1 cellular context compared by ENCODE assay signal in genomic region chr21:45410151-45410864, GRCh38.
TF ChIP-seq lines count a peak whose summit lies in the region.

No MANE protein-coding gene starts in this region.

TF ChIP-seq in HepG2, 621 proteins besides CTCF, POLR2A, EP300 and RAD21 (continued from another document and continues in another):
- peak; percentile 86 for TF ChIP-seq POLR2AphosphoS5 (IDR thresholded peaks at IDR 0.05; ENCODE audit: low read depth, low read length)
- no peak for TF ChIP-seq TFE3 (CRISPR knock-in tag; IDR thresholded peaks at IDR 0.05)
- TF ChIP-seq ZNF589 (CRISPR knock-in tag; conservative IDR thresholded peaks at IDR 0.05): no peak; the same call in 1 of the 2 replicates
- TF ChIP-seq ZNF503 (CRISPR knock-in tag; IDR thresholded peaks at IDR 0.05): 0 out of 2 replicates have a peak, but pooled peaks have one; percentile 30
- no peak for TF ChIP-seq ATRX (CRISPR knock-in tag; IDR thresholded peaks at IDR 0.05; ENCODE audit: borderline replicate concordance)
- TF ChIP-seq ARHGAP35 (CRISPR knock-in tag; IDR thresholded peaks at IDR 0.05; ENCODE audit: borderline replicate concordance): no peak
- no peak for TF ChIP-seq ZNF678 (CRISPR knock-in tag; IDR thresholded peaks at IDR 0.05)
- peak; percentile 60; the same call in 1 of the 2 replicates for TF ChIP-seq ESRRA (CRISPR knock-in tag; IDR thresholded peaks at IDR 0.05; ENCODE audit: low read depth)
- no peak for TF ChIP-seq SMAD9 (CRISPR knock-in tag; IDR thresholded peaks at IDR 0.05)
- TF ChIP-seq E2F5 (CRISPR knock-in tag; conservative IDR thresholded peaks at IDR 0.05): no peak
- TF ChIP-seq IRX3 (CRISPR knock-in tag; IDR thresholded peaks at IDR 0.05; ENCODE audit: borderline replicate concordance, low read depth): no peak
- no peak for TF ChIP-seq JUN (CRISPR knock-in tag; IDR thresholded peaks at IDR 0.05)
- 0 out of 2 replicates have a peak, but pooled peaks have one; percentile 13 for TF ChIP-seq GZF1 (CRISPR knock-in tag; IDR thresholded peaks at IDR 0.05)
- TF ChIP-seq ZNF652 (CRISPR knock-in tag; IDR thresholded peaks at IDR 0.05; ENCODE audit: borderline replicate concordance, low read depth): no peak
- no peak for TF ChIP-seq PLSCR1 (CRISPR knock-in tag; IDR thresholded peaks at IDR 0.05; ENCODE audit: borderline replicate concordance)
- TF ChIP-seq ZNF740 (CRISPR knock-in tag; IDR thresholded peaks at IDR 0.05): no peak; the same call in 1 of the 2 replicates
- TF ChIP-seq AFF4 (CRISPR knock-in tag; IDR thresholded peaks at IDR 0.05): no peak
- TF ChIP-seq ARID4A (CRISPR knock-in tag; IDR thresholded peaks at IDR 0.05; ENCODE audit: borderline replicate concordance): peak; percentile 68
- TF ChIP-seq ZNF10 (CRISPR knock-in tag; IDR thresholded peaks at IDR 0.05; ENCODE audit: borderline replicate concordance, low read depth): no peak
- TF ChIP-seq BRCA1 (CRISPR knock-in tag; IDR thresholded peaks at IDR 0.05): no peak
- TF ChIP-seq BATF2 (CRISPR knock-in tag; IDR thresholded peaks at IDR 0.05): no peak
- TF ChIP-seq MEIS2 (CRISPR knock-in tag; IDR thresholded peaks at IDR 0.05): no peak
- no peak for TF ChIP-seq CBFB (CRISPR knock-in tag; IDR thresholded peaks at IDR 0.05)
- TF ChIP-seq YEATS2 (CRISPR knock-in tag; IDR thresholded peaks at IDR 0.05; ENCODE audit: borderline replicate concordance): no peak
- TF ChIP-seq EHMT2 (IDR thresholded peaks at IDR 0.05; ENCODE audit: borderline replicate concordance, low read depth, low read length): no peak
- TF ChIP-seq HNRNPK (IDR thresholded peaks at IDR 0.05; ENCODE audit: low read depth, low read length, poor library complexity, severe bottlenecking): no peak
- TF ChIP-seq ZNF337 (CRISPR knock-in tag; IDR thresholded peaks at IDR 0.05; ENCODE audit: borderline replicate concordance, low read depth): no peak
- TF ChIP-seq HNRNPLL (IDR thresholded peaks at IDR 0.05; ENCODE audit: low read depth, low read length, poor library complexity, severe bottlenecking): no peak
- TF ChIP-seq NR2F1 (CRISPR knock-in tag; IDR thresholded peaks at IDR 0.05): peak in 1 of 2 experiments; percentile 44; a peak in 1 of 4 replicates
- TF ChIP-seq RXRB (CRISPR knock-in tag; IDR thresholded peaks at IDR 0.05; ENCODE audit: borderline replicate concordance): peak; percentile 66
- TF ChIP-seq ZNF720 (CRISPR knock-in tag; IDR thresholded peaks at IDR 0.05): no peak
- 0 out of 2 replicates have a peak, but pooled peaks have one; percentile 52 for TF ChIP-seq ZNF878 (CRISPR knock-in tag; IDR thresholded peaks at IDR 0.05)
- no peak; the same call in 1 of the 2 replicates for TF ChIP-seq ZBTB8A (CRISPR knock-in tag; IDR thresholded peaks at IDR 0.05; ENCODE audit: borderline replicate concordance, low read depth)
- TF ChIP-seq SOX6 (IDR thresholded peaks at IDR 0.05): no peak
- peak; percentile 80 for TF ChIP-seq SOX6 (CRISPR knock-in tag; IDR thresholded peaks at IDR 0.05)
- no peak for TF ChIP-seq MED8 (CRISPR knock-in tag; IDR thresholded peaks at IDR 0.05; ENCODE audit: insufficient replicate concordance)
- 0 out of 2 replicates have a peak, but pooled peaks have one; percentile 17 for TF ChIP-seq LBX2 (CRISPR knock-in tag; IDR thresholded peaks at IDR 0.05; ENCODE audit: borderline replicate concordance)
- no peak; the same call in 1 of the 2 replicates for TF ChIP-seq ZNF34 (CRISPR knock-in tag; IDR thresholded peaks at IDR 0.05; ENCODE audit: borderline replicate concordance)
- no peak for TF ChIP-seq STAT6 (CRISPR knock-in tag; IDR thresholded peaks at IDR 0.05; ENCODE audit: borderline replicate concordance)
- no peak for TF ChIP-seq ZNF644 (CRISPR knock-in tag; IDR thresholded peaks at IDR 0.05; ENCODE audit: low read depth)
- TF ChIP-seq ZNF136 (CRISPR knock-in tag; IDR thresholded peaks at IDR 0.05; ENCODE audit: low read depth): no peak
- no peak for TF ChIP-seq ZNF329 (CRISPR knock-in tag; IDR thresholded peaks at IDR 0.05; ENCODE audit: low read depth)
- TF ChIP-seq SMAD1 (CRISPR knock-in tag; IDR thresholded peaks at IDR 0.05; ENCODE audit: borderline replicate concordance, low read depth): no peak
- TF ChIP-seq SCMH1 (CRISPR knock-in tag; IDR thresholded peaks at IDR 0.05; ENCODE audit: borderline replicate concordance): no peak
